In the genomic region with DNA sequence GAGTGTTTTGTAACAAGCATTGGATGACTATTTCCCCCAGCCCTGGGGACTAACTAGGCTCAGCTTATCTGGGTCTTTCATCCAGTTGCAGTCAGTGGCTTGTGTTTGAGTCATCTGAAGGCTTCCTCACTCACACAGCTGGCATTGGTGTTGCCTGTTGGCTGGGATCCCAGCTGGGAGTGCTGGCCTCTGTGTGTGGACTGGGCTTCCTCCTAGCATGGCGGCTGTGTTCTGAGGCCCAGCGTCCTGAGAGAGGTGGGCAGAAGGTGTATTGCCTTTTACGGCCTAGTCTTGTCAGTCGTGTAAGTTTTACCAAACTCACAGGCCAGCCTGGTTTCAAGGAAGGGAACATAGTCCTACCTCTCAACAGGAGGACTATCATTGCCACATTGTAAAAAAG, we compare ENCODE assay signal across 16 cellular contexts. TPM values are rescaled to one million over a fixed set of nuclear protein-coding genes. Genes with fewer than 3 reads are reported as not detected.
DNase-seq lines count a peak whose midpoint lies in the region; ATAC-seq, FAIRE-seq and TF ChIP-seq lines count a peak whose summit lies in the region.
"Had no signal": no experiment of that assay in that cellular context is flagged by ENCODE, and none has a peak within 500 bp of the region (broad histone marks: within the 10 kb centered on the region; RNA-seq: fewer than 3 reads in every experiment).

No MANE protein-coding gene starts in this region.

- H3K4me1 ChIP-seq in effector memory CD4-positive, alpha-beta T cell (ENCODE audit: control insufficient read depth, insufficient read depth, low read length, poor library complexity, severe bottlenecking) = peaks cover 20% of the 10 kb centered on the region
- H3K4me1 ChIP-seq: psoas muscle had no signal

- H3K27me3 ChIP-seq in effector memory CD4-positive, alpha-beta T cell (replicated peaks; ENCODE audit: control insufficient read depth, insufficient read depth, low read length, poor library complexity, severe bottlenecking) = no peaks in the 10 kb centered on the region

- no peak overlapping the region for H3K4me3 ChIP-seq in effector memory CD4-positive, alpha-beta T cell (ENCODE audit: insufficient read depth, low read depth, low read length, poor library complexity, severe bottlenecking)
- H3K4me3 ChIP-seq: psoas muscle, thoracic aorta had no signal

- no peaks in the 10 kb centered on the region for H3K9me3 ChIP-seq in effector memory CD4-positive, alpha-beta T cell (ENCODE audit: control insufficient read depth, low read length)
- H3K9me3 ChIP-seq: psoas muscle, thoracic aorta had no signal

- no peak for FAIRE-seq in GM12891 (lab: Jason Lieb, UNC)
- FAIRE-seq: colon had no signal

- no peak for TF ChIP-seq POLR2A in GM12891 (IDR thresholded peaks at IDR 0.05; ENCODE audit: low read depth, low read length)

- no peak overlapping the region for H3K27ac ChIP-seq in effector memory CD4-positive, alpha-beta T cell (ENCODE audit: insufficient read depth, low read length, poor library complexity, severe bottlenecking)
- H3K27ac ChIP-seq: psoas muscle, thoracic aorta had no signal

- no peak for ATAC-seq in SK-N-SH treated with all-trans-retinoic acid at 6 μM for 48 hours
- no peak for ATAC-seq in HG03432 (IDR thresholded peaks at IDR 0.05; ENCODE audit: unreplicated experiment)
- ATAC-seq: psoas muscle had no signal

- no peaks in the 10 kb centered on the region for H3K36me3 ChIP-seq in effector memory CD4-positive, alpha-beta T cell (ENCODE audit: control insufficient read depth, insufficient read depth, low read length)
- H3K36me3 ChIP-seq: thoracic aorta had no signal

- DNase-seq in A172 (ENCODE audit: low spot score) (peak; percentile 38), H4 (ENCODE audit: low spot score) (peak; percentile 43), fibroblast of gingiva (ENCODE audit: low read depth) (peak; percentile 14), AG08395 (ENCODE audit: low spot score) (no peak), GM12891 (ENCODE audit: insufficient read length, low spot score) (no peak)
- DNase-seq in effector memory CD4-positive, alpha-beta T cell = no peak
- DNase-seq: activated T-cell treated with anti-CD3 and anti-CD28 coated beads, Interleukin-2, amount 50 U/mL, for 1 hour; C1 segment of cervical spinal cord; GOT3; NCI-H1048; NCI-H748 treated with DMSO at 0.1 percent for 48 hours; psoas muscle had no signal

TF ChIP-seq in SK-N-SH treated with all-trans-retinoic acid at 6 μM for 48 hours, 23 proteins besides CTCF, POLR2A, EP300 and RAD21:
- TF ChIP-seq BACH2 (CRISPR knock-in tag; IDR thresholded peaks at IDR 0.05; ENCODE audit: borderline replicate concordance) = no peak
- peak; percentile 99 for TF ChIP-seq ZNF565 (CRISPR knock-in tag; conservative IDR thresholded peaks at IDR 0.05; ENCODE audit: low read depth)

TF ChIP-seq in GM12891, 5 proteins besides CTCF, POLR2A, EP300 and RAD21:
- no peak for TF ChIP-seq PAX5 (IDR thresholded peaks at IDR 0.05; ENCODE audit: insufficient read depth, low read length, severe bottlenecking)
- TF ChIP-seq POU2F2 (IDR thresholded peaks at IDR 0.05; ENCODE audit: low read depth, low read length) = no peak
- no peak for TF ChIP-seq POLR2AphosphoS5 (IDR thresholded peaks at IDR 0.05; ENCODE audit: low read depth, low read length)

RNA-seq across cellular contexts. Expression of gene PPP2R5C, which starts 28.3 kb away (rescaled TPM):
- total RNA-seq in A172 (2014; rRNA removed; shearing (Covaris generic)) = 87.4 and 106 TPM in 2 replicates
- 70.7 and 101 TPM in 2 replicates for total RNA-seq in H4 (2014; rRNA removed; shearing (Covaris generic))
- polyA plus RNA-seq in GM12891 (2012; ENCODE audit: low read depth, missing spikeins) = 87.1 TPM

Comparison
In these comparisons a context has a peak if more than half of its experiments do, and no peak if none do; other contexts are left out.
1. DNase-seq: peak in A172 (single experiment), H4 (single experiment) and fibroblast of gingiva (single experiment); none in effector memory CD4-positive, alpha-beta T cell (0 of 3), AG08395 (single experiment) and GM12891 (single experiment).